Comparison of ENCODE assay signal across 12 cellular contexts in the genomic region with DNA sequence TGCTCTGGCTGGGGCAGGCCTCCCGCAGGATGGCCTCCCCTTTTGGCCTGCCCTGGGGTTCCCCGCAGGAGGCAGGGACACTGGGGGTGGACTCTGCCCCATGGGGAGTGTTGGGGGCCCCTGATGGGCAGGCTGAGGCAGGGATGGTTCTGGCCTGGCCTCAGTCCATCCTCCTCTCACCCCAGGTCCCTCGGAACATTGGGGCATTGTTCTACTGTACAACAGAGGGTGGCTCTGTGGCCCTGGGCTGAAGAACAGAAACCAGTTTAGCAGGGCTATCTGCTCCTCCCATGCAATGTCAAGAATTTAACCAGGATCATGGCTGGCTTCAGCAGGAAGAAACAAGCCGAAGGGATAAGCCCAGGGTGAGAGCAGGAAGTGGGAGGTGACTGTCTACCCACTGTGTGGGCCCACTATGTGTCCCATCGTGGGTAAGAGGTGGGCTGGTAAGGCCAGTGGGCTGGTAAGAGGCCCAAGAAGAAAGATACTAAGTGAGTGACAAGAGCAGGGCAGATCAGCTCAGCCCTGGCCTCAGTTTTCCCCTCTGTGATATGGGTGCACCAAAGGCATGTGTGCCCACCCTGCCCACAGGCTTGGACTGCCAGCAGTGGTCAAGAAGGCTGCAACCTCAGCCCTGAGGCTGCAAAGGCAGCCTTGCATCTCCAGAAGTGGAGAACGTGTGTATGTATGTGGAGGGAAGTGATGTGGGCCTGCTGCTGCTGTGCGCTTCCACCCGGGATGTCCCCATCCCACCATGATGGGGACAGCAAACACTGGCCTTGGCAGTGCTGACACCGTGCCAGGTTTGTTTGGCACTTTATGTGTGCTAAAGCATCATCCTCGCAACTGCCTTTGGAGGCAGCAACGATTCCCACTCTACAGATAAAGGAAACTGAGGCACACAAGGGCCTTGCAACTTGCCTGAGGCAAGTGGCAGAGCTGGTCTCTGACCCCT.
DNase-seq lines count a peak whose midpoint lies in the region; ATAC-seq, FAIRE-seq and TF ChIP-seq lines count a peak whose summit lies in the region.
"Had no signal": no experiment of that assay in that cellular context is flagged by ENCODE, and none has a peak within 500 bp of the region (broad histone marks: within the 10 kb centered on the region; RNA-seq: fewer than 3 reads in every experiment).

No MANE protein-coding gene starts in this region.

- DNase-seq in Right ventricle myocardium superior (peak; percentile 20), right atrium auricular region (ENCODE audit: low spot score) (no peak), myocyte (ENCODE audit: low read depth) (peak; percentile 37), vagina (ENCODE audit: extremely low spot score in 2 of 2) (no peak), H54 (ENCODE audit: insufficient read length, low spot score) (no peak), uterus (no peak)
- DNase-seq: activated CD4-positive, alpha-beta T cell treated with anti-CD3 and anti-CD28 coated beads for 48 hours; NCI-H2029 treated with DMSO at 0.1 percent for 48 hours; Peyer's patch; stimulated activated CD4-positive, alpha-beta T cell treated with anti-CD3 and anti-CD28 coated beads, Interleukin-12 subunit alpha, Interleukin-12 subunit beta, amount 100 ng/mL, for 4 hours had no signal

- H3K9me3 ChIP-seq in right atrium auricular region, result no peaks in the 10 kb centered on the region
- no peaks in the 10 kb centered on the region for H3K9me3 ChIP-seq in vagina
- no peaks in the 10 kb centered on the region for H3K9me3 ChIP-seq in uterus
- H3K9me3 ChIP-seq: Peyer's patch had no signal

- H3K4me1 ChIP-seq in right atrium auricular region (peaks cover 0 to 7% of the 10 kb centered on the region in 2 donors), vagina (peaks cover 43% of the 10 kb centered on the region), uterus (no peaks in the 10 kb centered on the region)

- no peaks in the 10 kb centered on the region for H3K27me3 ChIP-seq in right atrium auricular region
- H3K27me3 ChIP-seq in vagina, result no peaks in the 10 kb centered on the region
- H3K27me3 ChIP-seq in uterus, result no peaks in the 10 kb centered on the region
- H3K27me3 ChIP-seq: Peyer's patch had no signal

- FAIRE-seq in H54 (lab: Jason Lieb, UNC), result no peak

- intact Hi-C loops in Right ventricle myocardium superior (cut with DNase I), result no loop called here
- intact Hi-C loops in vagina (cut with DNase I), result no loop called here
- intact Hi-C loops in uterus (cut with DNase I; ENCODE audit: low total_unique reads), result no loop called here

- ATAC-seq in Right ventricle myocardium superior (ENCODE audit: poor library complexity) (no peak), esophagus mucosa (peak; percentile 86), HG02973 (IDR thresholded peaks at IDR 0.05; ENCODE audit: unreplicated experiment) (no peak)

- H3K36me3 ChIP-seq in right atrium auricular region, result no peaks in the 10 kb centered on the region
- no peaks in the 10 kb centered on the region for H3K36me3 ChIP-seq in vagina
- H3K36me3 ChIP-seq in uterus, result no peaks in the 10 kb centered on the region
- H3K36me3 ChIP-seq: Peyer's patch had no signal

- H3K27ac ChIP-seq in right atrium auricular region (no peak overlapping the region), vagina (peak overlapping the region; percentile 67), uterus (no peak overlapping the region)

- TF ChIP-seq POLR2A in vagina (IDR thresholded peaks at IDR 0.05), result no peak
- no peak for TF ChIP-seq POLR2A in H54 (IDR thresholded peaks at IDR 0.05; ENCODE audit: low read depth, low read length)
- TF ChIP-seq POLR2A in uterus (IDR thresholded peaks at IDR 0.05), result no peak

- H3K4me3 ChIP-seq in right atrium auricular region (no peak overlapping the region), vagina (no peak overlapping the region), uterus (no peak overlapping the region)
- H3K4me3 ChIP-seq: Peyer's patch had no signal

- no peak for TF ChIP-seq CTCF in right atrium auricular region (IDR thresholded peaks at IDR 0.05)
- no peak for TF ChIP-seq CTCF in vagina (IDR thresholded peaks at IDR 0.05)
- TF ChIP-seq CTCF in uterus (IDR thresholded peaks at IDR 0.05), result no peak

Comparison
In these comparisons a context has a peak if more than half of its experiments do, and no peak if none do; other contexts are left out.
1. DNase-seq: peak in Right ventricle myocardium superior (single experiment) and myocyte (single experiment); none in right atrium auricular region (single experiment), vagina (0 of 2), H54 (single experiment) and uterus (0 of 2).